Comparison of ENCODE assay signal across 21 cellular contexts in genomic region chr3:60073942-60074341, GRCh38.
DNase-seq lines count a peak whose midpoint lies in the region; ATAC-seq and TF ChIP-seq lines count a peak whose summit lies in the region.
"Had no signal": no experiment of that assay in that cellular context is flagged by ENCODE, and none has a peak within 500 bp of the region (broad histone marks: within the 10 kb centered on the region; RNA-seq: fewer than 3 reads in every experiment).

No MANE protein-coding gene starts in this region.

- H3K4me3 Mint-ChIP-seq in T-helper 1 cell treated with Interleukin-12 subunit alpha and Interleukin-12 subunit beta and Interleukin-4 antibody, amounts not matched to agents 30 μg/mL and 1 μg/mL, for 36 hours, result peak overlapping the region; percentile 15
- peak overlapping the region; percentile 63 to 84 for H3K4me3 Mint-ChIP-seq in activated T-cell treated with anti-CD3 and anti-CD28 coated beads, Interleukin-2, amount 50 U/mL, for 72 hours

- in situ Hi-C loops in transverse colon (cut with MboI; ENCODE audit: low pct_ligation_motif_present in 1 of 4, low pct_unique_long_range_greater_than_20kb in 1 of 4, low sequenced_read_pairs in 3 of 4), result no loop called here

- no peak overlapping the region for H3K4me3 ChIP-seq in effector memory CD4-positive, alpha-beta T cell (ENCODE audit: insufficient read depth, low read depth, low read length, poor library complexity, severe bottlenecking)
- no peak overlapping the region for H3K4me3 ChIP-seq in transverse colon
- H3K4me3 ChIP-seq: GM12878 had no signal

- H3K27me3 Mint-ChIP-seq in T-helper 1 cell treated with Interleukin-12 subunit alpha and Interleukin-12 subunit beta and Interleukin-4 antibody, amounts not matched to agents 30 μg/mL and 1 μg/mL, for 36 hours (ENCODE audit: low read depth), result no peaks in the 10 kb centered on the region
- no peaks in the 10 kb centered on the region for H3K27me3 Mint-ChIP-seq in activated T-cell treated with anti-CD3 and anti-CD28 coated beads, Interleukin-2, amount 50 U/mL, for 72 hours (ENCODE audit: low read depth)

- no peak for DNase-seq in T-helper 1 cell
- no peak for DNase-seq in activated T-cell treated with anti-CD3 and anti-CD28 coated beads, Interleukin-2, amount 50 U/mL, for 72 hours
- no peak for DNase-seq in activated T-cell treated with anti-CD3 and anti-CD28 coated beads, Interleukin-2, amount 50 U/mL, for 1 hour
- DNase-seq in effector memory CD4-positive, alpha-beta T cell, result no peak
- no peak for DNase-seq in SW480 (ENCODE audit: low spot score)
- DNase-seq in transverse colon, result no peak
- DNase-seq: AML-193, Calu3, EL, H7, KG1, MV-4-11, NCI-H1694 treated with DMSO at 0.1 percent for 48 hours, NCI-H2107, NCI-H510A, NCI-H774 had no signal

- peak overlapping the region; percentile 81 for H3K27ac Mint-ChIP-seq in T-helper 1 cell treated with Interleukin-12 subunit alpha and Interleukin-12 subunit beta and Interleukin-4 antibody, amounts not matched to agents 30 μg/mL and 1 μg/mL, for 36 hours
- H3K27ac Mint-ChIP-seq in activated T-cell treated with anti-CD3 and anti-CD28 coated beads, Interleukin-2, amount 50 U/mL, for 72 hours, result peak overlapping the region; percentile 99

- TF ChIP-seq CTCF in transverse colon (IDR thresholded peaks at IDR 0.05), result no peak

- peak overlapping the region; percentile 97 for H3K27ac ChIP-seq in KOPT-K1 (ENCODE audit: low read depth, low read length, poor library complexity, severe bottlenecking)
- H3K27ac ChIP-seq in effector memory CD4-positive, alpha-beta T cell (ENCODE audit: insufficient read depth, low read length, poor library complexity, severe bottlenecking), result peak overlapping the region; percentile 43
- no peak overlapping the region for H3K27ac ChIP-seq in transverse colon
- H3K27ac ChIP-seq: 22Rv1, C4-2B had no signal

- peaks cover 9% of the 10 kb centered on the region for H3K9me3 Mint-ChIP-seq in T-helper 1 cell treated with Interleukin-12 subunit alpha and Interleukin-12 subunit beta and Interleukin-4 antibody, amounts not matched to agents 30 μg/mL and 1 μg/mL, for 36 hours
- H3K9me3 Mint-ChIP-seq in activated T-cell treated with anti-CD3 and anti-CD28 coated beads, Interleukin-2, amount 50 U/mL, for 72 hours, result peaks cover 6% of the 10 kb centered on the region in 2 donors

- peak; percentile 75 to 79 for ATAC-seq in activated T-cell treated with anti-CD3 and anti-CD28 coated beads, Interleukin-2, amount 50 U/mL, for 72 hours (replicated peaks in 1 of 2)
- ATAC-seq: GM12878 had no signal

- no peak for TF ChIP-seq POLR2A in transverse colon (IDR thresholded peaks at IDR 0.05)

- H3K4me1 Mint-ChIP-seq in T-helper 1 cell treated with Interleukin-12 subunit alpha and Interleukin-12 subunit beta and Interleukin-4 antibody, amounts not matched to agents 30 μg/mL and 1 μg/mL, for 36 hours (ENCODE audit: low read depth), result peaks cover 51% of the 10 kb centered on the region
- peaks cover 67% of the 10 kb centered on the region for H3K4me1 Mint-ChIP-seq in activated T-cell treated with anti-CD3 and anti-CD28 coated beads, Interleukin-2, amount 50 U/mL, for 72 hours (ENCODE audit: low read depth)

- TF ChIP-seq EP300 in transverse colon (IDR thresholded peaks at IDR 0.05; ENCODE audit: low read depth), result no peak

- H3K36me3 Mint-ChIP-seq in T-helper 1 cell treated with Interleukin-12 subunit alpha and Interleukin-12 subunit beta and Interleukin-4 antibody, amounts not matched to agents 30 μg/mL and 1 μg/mL, for 36 hours (ENCODE audit: low read depth), result peaks cover 39% of the 10 kb centered on the region
- peaks cover 5 to 13% of the 10 kb centered on the region in 2 donors for H3K36me3 Mint-ChIP-seq in activated T-cell treated with anti-CD3 and anti-CD28 coated beads, Interleukin-2, amount 50 U/mL, for 72 hours (ENCODE audit: insufficient read depth in 2 of 2)

- intact Hi-C loops in transverse colon (cut with DNase I; ENCODE audit: low total_unique reads), result no loop called here

- no peaks in the 10 kb centered on the region for H3K4me1 ChIP-seq in effector memory CD4-positive, alpha-beta T cell (ENCODE audit: control insufficient read depth, insufficient read depth, low read length, poor library complexity, severe bottlenecking)
- no peaks in the 10 kb centered on the region for H3K4me1 ChIP-seq in transverse colon

- H3K36me3 ChIP-seq in KOPT-K1 (ENCODE audit: insufficient read depth, low read length) (0 out of 2 replicates have a peak, but pooled peaks cover 8% of the 10 kb centered on the region), transverse colon (no peaks in the 10 kb centered on the region)
- no peaks in the 10 kb centered on the region for H3K36me3 ChIP-seq in effector memory CD4-positive, alpha-beta T cell (ENCODE audit: control insufficient read depth, insufficient read depth, low read length)

- H3K27me3 ChIP-seq in effector memory CD4-positive, alpha-beta T cell (replicated peaks; ENCODE audit: control insufficient read depth, insufficient read depth, low read length, poor library complexity, severe bottlenecking), result no peaks in the 10 kb centered on the region
- H3K27me3 ChIP-seq in transverse colon, result no peaks in the 10 kb centered on the region

- H3K9me3 ChIP-seq in KOPT-K1 (ENCODE audit: insufficient read depth, low read length, poor library complexity, severe bottlenecking), result peaks cover 4% of the 10 kb centered on the region
- no peaks in the 10 kb centered on the region for H3K9me3 ChIP-seq in effector memory CD4-positive, alpha-beta T cell (ENCODE audit: control insufficient read depth, low read length)
- H3K9me3 ChIP-seq in transverse colon, result no peaks in the 10 kb centered on the region

Comparison
In these comparisons a context has a peak if more than half of its experiments do, and no peak if none do; other contexts are left out.
1. H3K27ac ChIP-seq: peak in KOPT-K1 (single experiment) and effector memory CD4-positive, alpha-beta T cell (single experiment); none in transverse colon (0 of 4).